Comparison of ENCODE assay signal across 8 cellular contexts in genomic region chr6:157823001-157823522, GRCh38. TPM values are rescaled to one million over a fixed set of nuclear protein-coding genes. Genes with fewer than 3 reads are reported as not detected.
DNase-seq lines count a peak whose midpoint lies in the region; ATAC-seq and TF ChIP-seq lines count a peak whose summit lies in the region.

TSS of gene SNX9 (plus strand) at chr6:157823246. CDS start at chr6:157823435, 189 bp downstream.

- no peaks in the 10 kb centered on the region for H3K9me3 ChIP-seq in SK-N-SH
- no peaks in the 10 kb centered on the region for H3K9me3 ChIP-seq in osteoblast (ENCODE audit: low read depth, low read length)
- H3K9me3 ChIP-seq in upper lobe of left lung = no peaks in the 10 kb centered on the region

- peak within 1 kb of the TSS; percentile 80 for H3K4me2 ChIP-seq in SK-N-SH
- H3K4me2 ChIP-seq in osteoblast (ENCODE audit: insufficient read depth, low read length) = peak within 1 kb of the TSS; percentile 81

- H3F3A ChIP-seq in SK-N-SH (replicated peaks; ENCODE audit: insufficient read depth) = peaks cover 24% of the 10 kb centered on the region

- peak within 1 kb of the TSS; percentile 99 for H3K4me3 Mint-ChIP-seq in activated naive CD8-positive, alpha-beta T cell
- peak within 1 kb of the TSS; percentile 97 for H3K4me3 Mint-ChIP-seq in glutamatergic neuron (ENCODE audit: unreplicated experiment)

- POLR2A ChIA-PET in SK-N-SH (lab: Yijun Ruan, JAX) = no interaction called here

- H3K9me2 ChIP-seq in SK-N-SH = no peaks in the 10 kb centered on the region

- H3K36me3 ChIP-seq in SK-N-SH (replicated peaks in 1 of 2; ENCODE audit: control insufficient read depth in 1 of 2, insufficient read depth in 2 of 2, low read length in 1 of 2) (no peaks in the 10 kb centered on the region), osteoblast (ENCODE audit: insufficient read depth, low read length) (no peaks in the 10 kb centered on the region), upper lobe of left lung (no peaks in the 10 kb centered on the region)

- H3K27me3 ChIP-seq in SK-N-SH (ENCODE audit: insufficient read depth) (no peaks in the 10 kb centered on the region), osteoblast (ENCODE audit: insufficient read depth, low read length) (no peaks in the 10 kb centered on the region), upper lobe of left lung (no peaks in the 10 kb centered on the region)

- peak; percentile 80 for ATAC-seq in GM21390 (IDR thresholded peaks at IDR 0.05; ENCODE audit: unreplicated experiment)
- peak; percentile 90 to 95 for ATAC-seq in upper lobe of left lung (ENCODE audit: low FRiP score in 2 of 2)

- H2AFZ ChIP-seq in SK-N-SH (ENCODE audit: low read depth) (peak within 1 kb of the TSS; percentile 91), osteoblast (ENCODE audit: low read length) (peak within 1 kb of the TSS; percentile 93)

- peaks cover 36% of the 10 kb centered on the region for H3K79me2 ChIP-seq in SK-N-SH (ENCODE audit: insufficient read depth)
- peaks cover 37% of the 10 kb centered on the region for H3K79me2 ChIP-seq in osteoblast (ENCODE audit: insufficient read depth, low read length)

- TF ChIP-seq RAD21 in SK-N-SH (IDR thresholded peaks at IDR 0.05; ENCODE audit: low read length) = no peak

- TF ChIP-seq EP300 in SK-N-SH (IDR thresholded peaks at IDR 0.05; ENCODE audit: borderline replicate concordance in 1 of 2, low read depth in 1 of 2, low read length in 1 of 2) (no peak), upper lobe of left lung (IDR thresholded peaks at IDR 0.05) (no peak)

- peak; percentile 21 for DNase-seq in DMS 273 treated with DMSO at 0.1 percent for 48 hours (lab: John Stamatoyannopoulos, UW)
- DNase-seq in HUDEP-2 (lab: John Stamatoyannopoulos, UW; ENCODE audit: unreplicated experiment in 76 of 76) = peak in 66 of 76 experiments; percentile 30 to 81 (median 64)
- peak; percentile 92 for DNase-seq in SK-N-SH
- peak; percentile 82 for DNase-seq in glutamatergic neuron
- DNase-seq in osteoblast (ENCODE audit: insufficient read length, low spot score, missing footprints) = peak; percentile 97
- DNase-seq in upper lobe of left lung = peak; percentile 73 to 95

- no CpG with 5 or more reads among the region's 91 CpGs for WGBS in SK-N-SH (ENCODE audit: low lambda C conversion rate)
- 0% methylated on average over 42 of the region's 91 CpGs; no CpG with 5 or more reads in 1 of the 2 donors for WGBS in upper lobe of left lung, 2 donors

- peak within 1 kb of the TSS; percentile 68 to 88 for H3K4me3 ChIP-seq in SK-N-SH (ENCODE audit: low read depth in 2 of 2, low read length in 1 of 2)
- H3K4me3 ChIP-seq in osteoblast (ENCODE audit: insufficient read depth, low read length) = peak within 1 kb of the TSS; percentile 78
- H3K4me3 ChIP-seq in upper lobe of left lung = peak within 1 kb of the TSS; percentile 66 to 79 (median 74)

- H3K36me3 Mint-ChIP-seq in activated naive CD8-positive, alpha-beta T cell = peaks cover 8% of the 10 kb centered on the region
- peaks cover 13% of the 10 kb centered on the region for H3K36me3 Mint-ChIP-seq in glutamatergic neuron (ENCODE audit: unreplicated experiment)

- CTCF ChIA-PET in SK-N-SH (lab: Yijun Ruan, JAX) = no interaction called here

- H4K20me1 ChIP-seq in SK-N-SH (ENCODE audit: insufficient read depth) (peaks cover 12% of the 10 kb centered on the region), osteoblast (ENCODE audit: insufficient read depth, low read length) (peaks cover 7% of the 10 kb centered on the region)

- TF ChIP-seq CTCF in SK-N-SH (IDR thresholded peaks at IDR 0.05) (no peak), glutamatergic neuron (IDR thresholded peaks at IDR 0.05; ENCODE audit: partially characterized antibody, unreplicated experiment) (no peak), osteoblast (IDR thresholded peaks at IDR 0.05; ENCODE audit: extremely low read depth, low read depth, low read length) (no peak), upper lobe of left lung (IDR thresholded peaks at IDR 0.05) (peak in 4 of 6 experiments; percentile 43 to 68 (median 57))

- H3K27me3 Mint-ChIP-seq in activated naive CD8-positive, alpha-beta T cell = no peaks in the 10 kb centered on the region
- H3K27me3 Mint-ChIP-seq in glutamatergic neuron (ENCODE audit: unreplicated experiment) = peaks cover 15% of the 10 kb centered on the region

- peak within 1 kb of the TSS; percentile 100 for H3K27ac Mint-ChIP-seq in activated naive CD8-positive, alpha-beta T cell
- H3K27ac Mint-ChIP-seq in glutamatergic neuron (ENCODE audit: unreplicated experiment) = peak within 1 kb of the TSS; percentile 99

- peak within 1 kb of the TSS; percentile 80 to 84 for H3K27ac ChIP-seq in SK-N-SH (ENCODE audit: low read depth in 2 of 2, low read length in 1 of 2)
- H3K27ac ChIP-seq in osteoblast (ENCODE audit: low read depth, low read length) = peak within 1 kb of the TSS; percentile 85
- peak within 1 kb of the TSS; percentile 82 to 94 (median 92) for H3K27ac ChIP-seq in upper lobe of left lung

- TF ChIP-seq POLR2A in upper lobe of left lung (IDR thresholded peaks at IDR 0.05) = peak in 3 of 4 donors; percentile 69 to 85 (median 75)

- H3K9me3 Mint-ChIP-seq in activated naive CD8-positive, alpha-beta T cell (ENCODE audit: low read depth) = no peaks in the 10 kb centered on the region
- peaks cover 26% of the 10 kb centered on the region for H3K9me3 Mint-ChIP-seq in glutamatergic neuron (ENCODE audit: unreplicated experiment)

- H3K4me1 Mint-ChIP-seq in activated naive CD8-positive, alpha-beta T cell (ENCODE audit: low read depth) = peaks cover 43% of the 10 kb centered on the region
- H3K4me1 Mint-ChIP-seq in glutamatergic neuron (ENCODE audit: low read depth, unreplicated experiment) = peaks cover 15% of the 10 kb centered on the region

- H3K4me1 ChIP-seq in SK-N-SH (ENCODE audit: control insufficient read depth in 1 of 2, insufficient read depth in 2 of 2, low read depth in 1 of 2, low read length in 1 of 2) (peaks cover 7 to 10% of the 10 kb centered on the region in 2 experiments; a peak in 3 of 4 replicates), osteoblast (ENCODE audit: insufficient read depth, low read length) (peaks cover 14% of the 10 kb centered on the region), upper lobe of left lung (peaks cover 11 to 26% (median 14%) of the 10 kb centered on the region in 4 donors)

- peak within 1 kb of the TSS; percentile 97 for H3K9ac ChIP-seq in SK-N-SH

TF ChIP-seq in SK-N-SH, 30 proteins besides CTCF, POLR2A, EP300 and RAD21:
- peak; percentile 53; the same call in 1 of the 2 replicates for TF ChIP-seq MXI1 (IDR thresholded peaks at IDR 0.05; ENCODE audit: low read depth, low read length)
- TF ChIP-seq EZH2phosphoT487 (IDR thresholded peaks at IDR 0.05; ENCODE audit: borderline replicate concordance, low read depth) = no peak
- no peak for TF ChIP-seq RXRA (IDR thresholded peaks at IDR 0.05; ENCODE audit: borderline replicate concordance, low read depth)
- 0 out of 2 replicates have a peak, but pooled peaks have one; percentile 31 for TF ChIP-seq POLR2AphosphoS5 (IDR thresholded peaks at IDR 0.05; ENCODE audit: low read depth, low read length)
- TF ChIP-seq PBX3 (IDR thresholded peaks at IDR 0.05) = no peak
- 0 out of 2 replicates have a peak, but pooled peaks have one; percentile 2 for TF ChIP-seq SMC3 (IDR thresholded peaks at IDR 0.05; ENCODE audit: low read depth, low read length)
- TF ChIP-seq TAF1 (IDR thresholded peaks at IDR 0.05; ENCODE audit: borderline replicate concordance, low read depth, low read length) = peak; percentile 42; the same call in 1 of the 2 replicates

RNA-seq across cellular contexts. Expression of gene SNX9, which starts in this region (rescaled TPM):
- polyA plus RNA-seq in SK-N-SH (2012; rRNA removed) = 31.6 and 31.8 TPM in 2 replicates
- 29.1 and 31.1 TPM in 2 replicates for polyA plus RNA-seq in SK-N-SH (2012; cell fraction: cytosol; rRNA removed)
- 27.0 and 35.2 TPM in 2 replicates for polyA plus RNA-seq in SK-N-SH (2012; cell fraction: nucleus; rRNA removed)
- 45.7 TPM for total RNA-seq in glutamatergic neuron (ENCODE audit: unreplicated experiment)
- 147 and 177 TPM in 2 replicates for total RNA-seq in osteoblast
- 10 to 100 TPM; 13.6 to 31.6 (median 19.0) TPM for total RNA-seq in upper lobe of left lung

Comparison
In these comparisons a context has a peak if more than half of its experiments do, and no peak if none do; other contexts are left out.
1. Peak in every context shown above with its lines: DNase-seq, ATAC-seq, H3K4me3 ChIP-seq and H3K27ac ChIP-seq.
2. DNase-seq: peak in every context shown above with its lines; median percentile 97 in osteoblast; 92 in SK-N-SH; 84 in upper lobe of left lung; 82 in glutamatergic neuron; 64 in HUDEP-2; 21 in DMS 273 treated with DMSO at 0.1 percent for 48 hours.
3. CTCF ChIP-seq: peak in upper lobe of left lung (4 of 6); none in SK-N-SH (single experiment), glutamatergic neuron (single experiment) and osteoblast (single experiment).